ENCODE assay signal across 12 cellular contexts in the genomic region with DNA sequence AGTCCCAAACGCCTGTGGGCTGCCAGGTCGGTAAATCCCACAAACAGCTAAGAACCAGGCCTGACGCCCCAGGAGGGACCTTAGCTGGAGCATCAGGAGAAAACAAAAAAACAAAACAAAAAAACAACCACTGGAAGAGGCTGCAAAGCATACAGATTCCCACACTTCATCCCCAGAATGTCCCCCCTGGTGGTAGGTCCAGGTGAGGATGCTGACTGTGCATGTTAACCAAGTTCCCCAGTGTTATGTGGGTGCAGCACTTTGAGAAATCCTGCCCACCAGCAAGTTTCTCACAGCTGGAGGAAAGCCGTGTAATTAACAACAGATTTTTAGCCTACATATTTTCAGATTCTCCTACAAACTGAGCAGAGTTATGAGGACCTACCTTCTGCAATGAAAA. TPM values are rescaled to one million over a fixed set of nuclear protein-coding genes. Genes with fewer than 3 reads are reported as not detected.
DNase-seq lines count a peak whose midpoint lies in the region; ATAC-seq and TF ChIP-seq lines count a peak whose summit lies in the region.
"Had no signal": no experiment of that assay in that cellular context is flagged by ENCODE, and none has a peak within 500 bp of the region (broad histone marks: within the 10 kb centered on the region; RNA-seq: fewer than 3 reads in every experiment).

No MANE protein-coding gene starts in this region.

- H4K20me1 ChIP-seq in PC-9 (ENCODE audit: insufficient read depth): peaks cover 4% of the 10 kb centered on the region; the same call in 1 of the 2 replicates

- CTCF ChIA-PET in PC-9 (lab: Charles Lee): no interaction called here

- no peaks in the 10 kb centered on the region for H3K9me2 ChIP-seq in PC-9 (ENCODE audit: insufficient read depth)

- no TSS peak for BruUV-seq in PC-9 (replicated peaks; lab: Mats Ljungman, UMichigan)

- no peak overlapping the region for H3K4me2 ChIP-seq in PC-9

- H3K4me1 ChIP-seq in PC-9 (replicated peaks; ENCODE audit: insufficient read depth) (no peaks in the 10 kb centered on the region), lower lobe of right lung (peaks cover 18% of the 10 kb centered on the region)

- H3F3A ChIP-seq in PC-9 (ENCODE audit: insufficient read depth, low read depth): no peaks in the 10 kb centered on the region

- H3K4me3 ChIP-seq in AG09309 (ENCODE audit: control insufficient read depth, low read depth, low read length) (no peak overlapping the region), PC-9 (no peak overlapping the region), fibroblast of pulmonary artery (replicated peaks; ENCODE audit: low read depth, low read length) (no peak overlapping the region), lower lobe of right lung (no peak overlapping the region)
- H3K4me3 ChIP-seq: heart left ventricle, skin epidermis had no signal

- H3K36me3 ChIP-seq in PC-9 (ENCODE audit: low read depth) (0 out of 2 replicates have a peak, but pooled peaks cover 5% of the 10 kb centered on the region), lower lobe of right lung (peaks cover 13% of the 10 kb centered on the region)
- H3K36me3 ChIP-seq: heart left ventricle had no signal

- H3K9me3 ChIP-seq in PC-9 (ENCODE audit: insufficient read depth, low read depth): no peaks in the 10 kb centered on the region
- no peaks in the 10 kb centered on the region for H3K9me3 ChIP-seq in lower lobe of right lung
- H3K9me3 ChIP-seq: heart left ventricle had no signal

- H3K79me2 ChIP-seq in PC-9 (ENCODE audit: low read depth): 0 out of 2 replicates have a peak, but pooled peaks cover 6% of the 10 kb centered on the region

- intact Hi-C loops in PC-9 (cut with micrococcal nuclease; ENCODE audit: unreplicated experiment) (no loop called here), lower lobe of right lung (cut with DNase I) (no loop called here)

- no peaks in the 10 kb centered on the region for H3K27me3 ChIP-seq in PC-9 (ENCODE audit: insufficient read depth, low read depth)
- H3K27me3 ChIP-seq in lower lobe of right lung (ENCODE audit: low read depth): no peaks in the 10 kb centered on the region
- H3K27me3 ChIP-seq: heart left ventricle had no signal

- H2AFZ ChIP-seq in PC-9: no peak overlapping the region

- H3K27ac ChIP-seq in PC-9: no peak overlapping the region
- H3K27ac ChIP-seq in lower lobe of right lung: no peak overlapping the region
- H3K27ac ChIP-seq: heart left ventricle, skin epidermis had no signal

- DNase-seq in AG09309 (ENCODE audit: low read depth) (no peak), ELR (ENCODE audit: low read depth) (peak; percentile 35), PC-9 (no peak), fibroblast of pulmonary artery (ENCODE audit: low read depth) (no peak), lower lobe of right lung (no peak)
- no peak for DNase-seq in stimulated activated CD4-positive, alpha-beta T cell treated with anti-CD3 and anti-CD28 coated beads, Interleukin-1b, Interleukin-23, amount 100 ng/mL, for 48 hours
- DNase-seq in effector CD8-positive, alpha-beta T cell (lab: John Stamatoyannopoulos, UW): no peak
- DNase-seq in stimulated activated CD4-positive, alpha-beta T cell treated with anti-CD3 and anti-CD28 coated beads, Interleukin-12 subunit alpha, Interleukin-12 subunit beta, amount 100 ng/mL, for 4 hours: no peak
- DNase-seq: activated T-cell treated with anti-CD3 and anti-CD28 coated beads, Interleukin-2, amount 50 U/mL, for 72 hours; EL; heart left ventricle had no signal

- ATAC-seq in lower lobe of right lung: no peak
- ATAC-seq: activated T-cell treated with anti-CD3 and anti-CD28 coated beads, Interleukin-2, amount 50 U/mL, for 72 hours had no signal

- POLR2A ChIA-PET in PC-9 (lab: Charles Lee; ENCODE audit: unreplicated experiment): no interaction called here

- TF ChIP-seq CTCF in AG09309 (IDR thresholded peaks at IDR 0.05; ENCODE audit: control insufficient read depth, insufficient read depth, low read depth, low read length, missing control alignments) (peak; percentile 40), PC-9 (conservative IDR thresholded peaks at IDR 0.05) (peak; percentile 34; the same call in 1 of the 2 replicates), fibroblast of pulmonary artery (IDR thresholded peaks at IDR 0.05; ENCODE audit: low read length, missing control alignments) (peak; percentile 36), lower lobe of right lung (IDR thresholded peaks at IDR 0.05) (no peak)

RNA-seq across cellular contexts. Expression of gene ST3GAL5, which starts 15.1 kb away (rescaled TPM):
- total RNA-seq in PC-9 (2021) (5.9 and 7.2 TPM in 2 replicates), lower lobe of right lung (72.4 TPM)
